Comparison of ENCODE assay signal across 37 cellular contexts in the genomic region with DNA sequence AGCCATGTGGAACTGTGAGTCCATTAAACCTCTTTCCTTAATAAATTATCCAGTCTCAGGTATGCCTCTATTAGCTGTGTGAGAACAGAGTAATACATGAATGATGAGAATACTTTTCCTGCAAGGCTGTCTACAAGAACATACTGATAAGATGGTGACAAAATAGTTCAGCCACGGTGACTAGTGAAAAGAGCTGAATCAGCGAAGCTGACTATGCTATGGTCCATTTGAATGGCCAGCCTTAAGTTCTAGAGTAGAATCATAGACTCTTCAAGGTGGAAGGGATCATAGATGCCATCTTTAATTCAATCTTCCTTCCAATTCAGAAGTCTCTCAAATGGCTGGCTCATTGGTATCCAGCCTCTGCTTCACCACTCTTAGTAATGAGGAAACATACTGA.
"Had no signal": no experiment of that assay in that cellular context is flagged by ENCODE, and none has a peak within 500 bp of the region (broad histone marks: within the 10 kb centered on the region; RNA-seq: fewer than 3 reads in every experiment).

No MANE protein-coding gene starts in this region.

- H3K4me1 ChIP-seq: adrenal gland had no signal

- H3K4me1 Mint-ChIP-seq: activated B cell treated with CpG ODN at 0.5 μM for 24 hours; activated CD4-positive, alpha-beta T cell treated with anti-CD3 and anti-CD28 coated beads, Interleukin-2, amount 10 ng/mL, durations not matched to agents 24 days and 14 days; activated naive CD8-positive, alpha-beta T cell treated with anti-CD3 and anti-CD28 coated beads for 36 hours; activated T-helper 17 cell treated with anti-CD3 and anti-CD28 coated beads, Interleukin-2, amount 50 U/mL, for 72 hours; brain; central memory CD8-positive, alpha-beta T cell had no signal

- H3K27ac Mint-ChIP-seq: activated B cell treated with CpG ODN at 0.5 μM for 24 hours; activated CD4-positive, alpha-beta memory T cell treated with anti-CD3 and anti-CD28 coated beads for 36 hours; activated CD4-positive, alpha-beta T cell treated with anti-CD3 and anti-CD28 coated beads, Interleukin-2, amount 10 ng/mL, durations not matched to agents 24 days and 14 days; activated CD8-positive, alpha-beta T cell treated with anti-CD3 and anti-CD28 coated beads for 36 hours; activated naive CD4-positive, alpha-beta T cell treated with anti-CD3 and anti-CD28 coated beads for 36 hours; activated naive CD4-positive, alpha-beta T cell treated with anti-CD3 and anti-CD28 coated beads, Interleukin-2, amount 50 U/mL, for 72 hours; activated naive CD8-positive, alpha-beta T cell treated with anti-CD3 and anti-CD28 coated beads for 36 hours; activated T-cell treated with anti-CD3 and anti-CD28 coated beads, Interleukin-2, amount 50 U/mL, for 72 hours; activated T-helper 1 cell treated with anti-CD3 and anti-CD28 coated beads, Interleukin-12 subunit alpha, Interleukin-12 subunit beta, Interleukin-2, Interleukin-4 antibody, amounts not matched to agents 30 ng/mL and 10 ng/mL and 1 ng/mL, durations not matched to agents 14 hours and 24 hours and 36 hours; activated T-helper 17 cell treated with anti-CD3 and anti-CD28 coated beads, Interleukin-2, amount 50 U/mL, for 72 hours; brain; T-helper 1 cell treated with Interleukin-12 subunit alpha and Interleukin-12 subunit beta and Interleukin-4 antibody, amounts not matched to agents 30 μg/mL and 1 μg/mL, for 36 hours; T-helper 2 cell treated with Interferon-gamma antibody and Interleukin-4, amounts not matched to agents 5 μg/mL and 100 μg/mL, for 36 hours had no signal

- H3K27me3 Mint-ChIP-seq: activated B cell treated with CpG ODN at 0.5 μM for 24 hours; activated CD4-positive, alpha-beta memory T cell treated with anti-CD3 and anti-CD28 coated beads for 36 hours; activated CD4-positive, alpha-beta T cell treated with anti-CD3 and anti-CD28 coated beads, Interleukin-2, amount 10 ng/mL, durations not matched to agents 24 days and 14 days; activated CD8-positive, alpha-beta T cell treated with anti-CD3 and anti-CD28 coated beads for 36 hours; activated naive CD8-positive, alpha-beta T cell treated with anti-CD3 and anti-CD28 coated beads for 36 hours; activated T-helper 17 cell treated with anti-CD3 and anti-CD28 coated beads, Interleukin-2, amount 50 U/mL, for 72 hours; brain; central memory CD8-positive, alpha-beta T cell had no signal

- H3K9me3 Mint-ChIP-seq: activated B cell treated with CpG ODN at 0.5 μM for 24 hours; activated CD4-positive, alpha-beta memory T cell treated with anti-CD3 and anti-CD28 coated beads for 36 hours; activated CD4-positive, alpha-beta T cell treated with anti-CD3 and anti-CD28 coated beads, Interleukin-2, amount 10 ng/mL, durations not matched to agents 24 days and 14 days; activated CD8-positive, alpha-beta T cell treated with anti-CD3 and anti-CD28 coated beads for 36 hours; activated naive CD4-positive, alpha-beta T cell treated with anti-CD3 and anti-CD28 coated beads for 36 hours; activated naive CD8-positive, alpha-beta T cell treated with anti-CD3 and anti-CD28 coated beads for 36 hours; activated T-cell treated with anti-CD3 and anti-CD28 coated beads, Interleukin-2, amount 50 U/mL, for 4 hours; activated T-helper 1 cell treated with anti-CD3 and anti-CD28 coated beads, Interleukin-12 subunit alpha, Interleukin-12 subunit beta, Interleukin-2, Interleukin-4 antibody, amounts not matched to agents 30 ng/mL and 10 ng/mL and 1 ng/mL, durations not matched to agents 14 hours and 24 hours and 36 hours; T-helper 1 cell treated with Interleukin-12 subunit alpha and Interleukin-12 subunit beta and Interleukin-4 antibody, amounts not matched to agents 30 μg/mL and 1 μg/mL, for 36 hours; T-helper 2 cell treated with Interferon-gamma antibody and Interleukin-4, amounts not matched to agents 5 μg/mL and 100 μg/mL, for 36 hours had no signal

- FAIRE-seq: bronchial epithelial cell, TTC549 had no signal

- DNase-seq: activated B cell treated with CpG ODN at 0.5 μM for 24 hours; activated CD4-positive, alpha-beta memory T cell treated with anti-CD3 and anti-CD28 coated beads for 36 hours; activated CD4-positive, alpha-beta T cell treated with anti-CD3 and anti-CD28 coated beads for 4 hours; activated CD4-positive, alpha-beta T cell treated with anti-CD3 and anti-CD28 coated beads, Interleukin-2, amount 10 ng/mL, durations not matched to agents 24 days and 14 days; activated CD4-positive, alpha-beta T cell treated with anti-CD3 and anti-CD28 coated beads, Interleukin-2, amount 50 U/mL, for 1 hour; activated CD4-positive, alpha-beta T cell treated with anti-CD3 and anti-CD28 coated beads, Interleukin-2, amount 50 U/mL, for 4 hours; activated CD4-positive, CD25-positive, alpha-beta regulatory T cell treated with anti-CD3 and anti-CD28 coated beads, Interleukin-2, amount 50 U/mL, for 72 hours; activated CD8-positive, alpha-beta memory T cell treated with anti-CD3 and anti-CD28 coated beads, Interleukin-2, amount 50 U/mL, for 4 hours; activated CD8-positive, alpha-beta T cell treated with anti-CD3 and anti-CD28 coated beads for 36 hours; activated effector memory CD4-positive, alpha-beta T cell treated with anti-CD3 and anti-CD28 coated beads, Interleukin-2, amount 50 U/mL, for 16 hours; activated gamma-delta T cell treated with Interleukin-2 at 50 U/mL for 16 hours; activated naive CD4-positive, alpha-beta T cell; activated naive CD4-positive, alpha-beta T cell treated with anti-CD3 and anti-CD28 coated beads for 36 hours; activated naive CD4-positive, alpha-beta T cell treated with anti-CD3 and anti-CD28 coated beads, Interleukin-2, amount 50 U/mL, for 16 hours; activated naive CD8-positive, alpha-beta T cell treated with anti-CD3 and anti-CD28 coated beads for 36 hours; activated T-cell treated with anti-CD3 and anti-CD28 coated beads for 4 hours; activated T-cell treated with anti-CD3 and anti-CD28 coated beads, Interleukin-2, amount 50 U/mL, for 1 hour; activated T-cell treated with anti-CD3 and anti-CD28 coated beads, Interleukin-2, amount 50 U/mL, for 4 hours; activated T-cell treated with anti-CD3 and anti-CD28 coated beads, Interleukin-2, amount 50 U/mL, for 72 hours; adrenal gland; amniotic stem cell; aorta; caudate nucleus; cerebellar nuclear complex; T-helper 2 cell; T-helper 9 cell had no signal

- ATAC-seq: activated CD8-positive, alpha-beta T cell treated with anti-CD3 and anti-CD28 coated beads for 36 hours; activated naive CD4-positive, alpha-beta T cell treated with anti-CD3 and anti-CD28 coated beads, Interleukin-2, amount 50 U/mL, for 72 hours; activated T-cell treated with anti-CD3 and anti-CD28 coated beads, Interleukin-2, amount 50 U/mL, for 4 hours; activated T-cell treated with anti-CD3 and anti-CD28 coated beads, Interleukin-2, amount 50 U/mL, for 72 hours; activated T-helper 17 cell treated with anti-CD3 and anti-CD28 coated beads, Interleukin-2, amount 50 U/mL, for 72 hours had no signal

- H3K27me3 ChIP-seq: cardiac muscle cell had no signal

- H3K27ac ChIP-seq: adrenal gland, cardiac muscle cell, VCaP had no signal

- H3K4me3 Mint-ChIP-seq: activated B cell treated with CpG ODN at 0.5 μM for 24 hours; activated CD4-positive, alpha-beta memory T cell treated with anti-CD3 and anti-CD28 coated beads for 36 hours; activated CD4-positive, alpha-beta T cell treated with anti-CD3 and anti-CD28 coated beads, Interleukin-2, amount 10 ng/mL, durations not matched to agents 24 days and 14 days; activated CD8-positive, alpha-beta T cell treated with anti-CD3 and anti-CD28 coated beads for 36 hours; activated naive CD4-positive, alpha-beta T cell treated with anti-CD3 and anti-CD28 coated beads for 36 hours; activated naive CD8-positive, alpha-beta T cell treated with anti-CD3 and anti-CD28 coated beads for 36 hours; activated T-cell treated with anti-CD3 and anti-CD28 coated beads, Interleukin-2, amount 50 U/mL, for 4 hours; activated T-cell treated with anti-CD3 and anti-CD28 coated beads, Interleukin-2, amount 50 U/mL, for 72 hours; activated T-helper 1 cell treated with anti-CD3 and anti-CD28 coated beads, Interleukin-12 subunit alpha, Interleukin-12 subunit beta, Interleukin-2, Interleukin-4 antibody, amounts not matched to agents 30 ng/mL and 10 ng/mL and 1 ng/mL, durations not matched to agents 14 hours and 24 hours and 36 hours; activated T-helper 17 cell treated with anti-CD3 and anti-CD28 coated beads, Interleukin-2, amount 50 U/mL, for 72 hours; brain; central memory CD8-positive, alpha-beta T cell; T-helper 1 cell treated with Interleukin-12 subunit alpha and Interleukin-12 subunit beta and Interleukin-4 antibody, amounts not matched to agents 30 μg/mL and 1 μg/mL, for 36 hours; T-helper 2 cell treated with Interferon-gamma antibody and Interleukin-4, amounts not matched to agents 5 μg/mL and 100 μg/mL, for 36 hours had no signal

- H3K9me3 ChIP-seq: adrenal gland had no signal

- H3K4me3 ChIP-seq: adrenal gland, cardiac muscle cell had no signal

- H3K36me3 ChIP-seq: adrenal gland, cardiac muscle cell had no signal

- H3K36me3 Mint-ChIP-seq: activated CD4-positive, alpha-beta memory T cell treated with anti-CD3 and anti-CD28 coated beads for 36 hours; activated naive CD4-positive, alpha-beta T cell treated with anti-CD3 and anti-CD28 coated beads, Interleukin-2, amount 50 U/mL, for 72 hours; activated naive CD8-positive, alpha-beta T cell treated with anti-CD3 and anti-CD28 coated beads for 36 hours; brain had no signal
